2 cellular contexts compared by ENCODE assay signal in the genomic region with DNA sequence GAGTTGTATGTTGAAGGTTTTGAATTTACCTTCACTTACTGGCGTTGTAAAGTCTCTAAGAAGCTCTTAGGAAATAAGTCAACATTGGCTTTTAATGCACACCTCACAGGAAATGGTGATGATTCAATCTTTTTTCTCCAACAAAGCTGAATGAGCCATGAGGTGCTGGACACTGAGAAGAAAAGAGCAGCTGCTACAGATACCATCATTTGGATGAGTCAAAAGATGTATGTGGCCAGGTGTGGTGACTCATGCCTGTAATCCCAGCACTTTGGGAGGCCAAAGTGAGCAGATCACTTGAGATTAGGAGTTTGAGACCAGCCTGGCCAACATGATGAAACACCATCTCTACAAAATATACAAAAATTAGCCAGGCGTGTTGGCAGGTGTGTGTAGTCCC.
TF ChIP-seq lines count a peak whose summit lies in the region.

No MANE protein-coding gene starts in this region.

TF ChIP-seq in GM12878, 131 proteins besides CTCF, POLR2A, EP300 and RAD21 (continues in another document):
- no peak for TF ChIP-seq NBN (IDR thresholded peaks at IDR 0.05)
- no peak for TF ChIP-seq CBFB (IDR thresholded peaks at IDR 0.05; ENCODE audit: low read depth)
- no peak for TF ChIP-seq RAD51 (IDR thresholded peaks at IDR 0.05)
- TF ChIP-seq, protein P1, sequence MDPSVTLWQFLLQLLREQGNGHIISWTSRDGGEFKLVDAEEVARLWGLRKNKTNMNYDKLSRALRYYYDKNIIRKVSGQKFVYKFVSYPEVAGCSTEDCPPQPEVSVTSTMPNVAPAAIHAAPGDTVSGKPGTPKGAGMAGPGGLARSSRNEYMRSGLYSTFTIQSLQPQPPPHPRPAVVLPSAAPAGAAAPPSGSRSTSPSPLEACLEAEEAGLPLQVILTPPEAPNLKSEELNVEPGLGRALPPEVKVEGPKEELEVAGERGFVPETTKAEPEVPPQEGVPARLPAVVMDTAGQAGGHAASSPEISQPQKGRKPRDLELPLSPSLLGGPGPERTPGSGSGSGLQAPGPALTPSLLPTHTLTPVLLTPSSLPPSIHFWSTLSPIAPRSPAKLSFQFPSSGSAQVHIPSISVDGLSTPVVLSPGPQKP (IDR thresholded peaks at IDR 0.05; ENCODE audit: low read depth, low read length): no peak
- TF ChIP-seq, protein P2, sequence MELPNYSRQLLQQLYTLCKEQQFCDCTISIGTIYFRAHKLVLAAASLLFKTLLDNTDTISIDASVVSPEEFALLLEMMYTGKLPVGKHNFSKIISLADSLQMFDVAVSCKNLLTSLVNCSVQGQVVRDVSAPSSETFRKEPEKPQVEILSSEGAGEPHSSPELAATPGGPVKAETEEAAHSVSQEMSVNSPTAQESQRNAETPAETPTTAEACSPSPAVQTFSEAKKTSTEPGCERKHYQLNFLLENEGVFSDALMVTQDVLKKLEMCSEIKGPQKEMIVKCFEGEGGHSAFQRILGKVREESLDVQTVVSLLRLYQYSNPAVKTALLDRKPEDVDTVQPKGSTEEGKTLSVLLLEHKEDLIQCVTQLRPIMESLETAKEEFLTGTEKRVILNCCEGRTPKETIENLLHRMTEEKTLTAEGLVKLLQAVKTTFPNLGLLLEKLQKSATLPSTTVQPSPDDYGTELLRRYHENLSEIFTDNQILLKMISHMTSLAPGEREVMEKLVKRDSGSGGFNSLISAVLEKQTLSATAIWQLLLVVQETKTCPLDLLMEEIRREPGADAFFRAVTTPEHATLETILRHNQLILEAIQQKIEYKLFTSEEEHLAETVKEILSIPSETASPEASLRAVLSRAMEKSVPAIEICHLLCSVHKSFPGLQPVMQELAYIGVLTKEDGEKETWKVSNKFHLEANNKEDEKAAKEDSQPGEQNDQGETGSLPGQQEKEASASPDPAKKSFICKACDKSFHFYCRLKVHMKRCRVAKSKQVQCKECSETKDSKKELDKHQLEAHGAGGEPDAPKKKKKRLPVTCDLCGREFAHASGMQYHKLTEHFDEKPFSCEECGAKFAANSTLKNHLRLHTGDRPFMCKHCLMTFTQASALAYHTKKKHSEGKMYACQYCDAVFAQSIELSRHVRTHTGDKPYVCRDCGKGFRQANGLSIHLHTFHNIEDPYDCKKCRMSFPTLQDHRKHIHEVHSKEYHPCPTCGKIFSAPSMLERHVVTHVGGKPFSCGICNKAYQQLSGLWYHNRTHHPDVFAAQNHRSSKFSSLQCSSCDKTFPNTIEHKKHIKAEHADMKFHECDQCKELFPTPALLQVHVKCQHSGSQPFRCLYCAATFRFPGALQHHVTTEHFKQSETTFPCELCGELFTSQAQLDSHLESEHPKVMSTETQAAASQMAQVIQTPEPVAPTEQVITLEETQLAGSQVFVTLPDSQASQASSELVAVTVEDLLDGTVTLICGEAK (IDR thresholded peaks at IDR 0.05; ENCODE audit: borderline replicate concordance): no peak
- 0 out of 2 replicates have a peak, but pooled peaks have one; percentile 11 for TF ChIP-seq ATF7 (IDR thresholded peaks at IDR 0.05; ENCODE audit: low read depth)
- TF ChIP-seq CREM (IDR thresholded peaks at IDR 0.05; ENCODE audit: low read depth): peak; percentile 57; the same call in 1 of the 2 replicates
- TF ChIP-seq PML (IDR thresholded peaks at IDR 0.05; ENCODE audit: low read length): 0 out of 2 replicates have a peak, but pooled peaks have one; percentile 24
- TF ChIP-seq, protein P3, sequence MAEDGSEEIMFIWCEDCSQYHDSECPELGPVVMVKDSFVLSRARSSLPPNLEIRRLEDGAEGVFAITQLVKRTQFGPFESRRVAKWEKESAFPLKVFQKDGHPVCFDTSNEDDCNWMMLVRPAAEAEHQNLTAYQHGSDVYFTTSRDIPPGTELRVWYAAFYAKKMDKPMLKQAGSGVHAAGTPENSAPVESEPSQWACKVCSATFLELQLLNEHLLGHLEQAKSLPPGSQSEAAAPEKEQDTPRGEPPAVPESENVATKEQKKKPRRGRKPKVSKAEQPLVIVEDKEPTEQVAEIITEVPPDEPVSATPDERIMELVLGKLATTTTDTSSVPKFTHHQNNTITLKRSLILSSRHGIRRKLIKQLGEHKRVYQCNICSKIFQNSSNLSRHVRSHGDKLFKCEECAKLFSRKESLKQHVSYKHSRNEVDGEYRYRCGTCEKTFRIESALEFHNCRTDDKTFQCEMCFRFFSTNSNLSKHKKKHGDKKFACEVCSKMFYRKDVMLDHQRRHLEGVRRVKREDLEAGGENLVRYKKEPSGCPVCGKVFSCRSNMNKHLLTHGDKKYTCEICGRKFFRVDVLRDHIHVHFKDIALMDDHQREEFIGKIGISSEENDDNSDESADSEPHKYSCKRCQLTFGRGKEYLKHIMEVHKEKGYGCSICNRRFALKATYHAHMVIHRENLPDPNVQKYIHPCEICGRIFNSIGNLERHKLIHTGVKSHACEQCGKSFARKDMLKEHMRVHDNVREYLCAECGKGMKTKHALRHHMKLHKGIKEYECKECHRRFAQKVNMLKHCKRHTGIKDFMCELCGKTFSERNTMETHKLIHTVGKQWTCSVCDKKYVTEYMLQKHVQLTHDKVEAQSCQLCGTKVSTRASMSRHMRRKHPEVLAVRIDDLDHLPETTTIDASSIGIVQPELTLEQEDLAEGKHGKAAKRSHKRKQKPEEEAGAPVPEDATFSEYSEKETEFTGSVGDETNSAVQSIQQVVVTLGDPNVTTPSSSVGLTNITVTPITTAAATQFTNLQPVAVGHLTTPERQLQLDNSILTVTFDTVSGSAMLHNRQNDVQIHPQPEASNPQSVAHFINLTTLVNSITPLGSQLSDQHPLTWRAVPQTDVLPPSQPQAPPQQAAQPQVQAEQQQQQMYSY (CRISPR knock-in tag; IDR thresholded peaks at IDR 0.05): no peak
- peak; percentile 62; the same call in 1 of the 2 replicates for TF ChIP-seq BCL11A (IDR thresholded peaks at IDR 0.05; ENCODE audit: low read depth, low read length)
- TF ChIP-seq RCOR1 (conservative IDR thresholded peaks at IDR 0.05; ENCODE audit: low read depth, low read length): no peak
- TF ChIP-seq, protein P4, sequence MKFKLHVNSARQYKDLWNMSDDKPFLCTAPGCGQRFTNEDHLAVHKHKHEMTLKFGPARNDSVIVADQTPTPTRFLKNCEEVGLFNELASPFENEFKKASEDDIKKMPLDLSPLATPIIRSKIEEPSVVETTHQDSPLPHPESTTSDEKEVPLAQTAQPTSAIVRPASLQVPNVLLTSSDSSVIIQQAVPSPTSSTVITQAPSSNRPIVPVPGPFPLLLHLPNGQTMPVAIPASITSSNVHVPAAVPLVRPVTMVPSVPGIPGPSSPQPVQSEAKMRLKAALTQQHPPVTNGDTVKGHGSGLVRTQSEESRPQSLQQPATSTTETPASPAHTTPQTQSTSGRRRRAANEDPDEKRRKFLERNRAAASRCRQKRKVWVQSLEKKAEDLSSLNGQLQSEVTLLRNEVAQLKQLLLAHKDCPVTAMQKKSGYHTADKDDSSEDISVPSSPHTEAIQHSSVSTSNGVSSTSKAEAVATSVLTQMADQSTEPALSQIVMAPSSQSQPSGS (IDR thresholded peaks at IDR 0.05; ENCODE audit: low read length): peak; percentile 61; the same call in 1 of the 2 replicates
- 0 out of 4 replicates have a peak, but pooled peaks of 1 of the 2 experiments have one; percentile 27 for TF ChIP-seq IKZF2 (IDR thresholded peaks at IDR 0.05)
- peak; percentile 44; the same call in 1 of the 2 replicates for TF ChIP-seq IRF4 (IDR thresholded peaks at IDR 0.05; ENCODE audit: low read depth, low read length)
- peak; percentile 82 for TF ChIP-seq NFIC (IDR thresholded peaks at IDR 0.05; ENCODE audit: low read depth, low read length)
- TF ChIP-seq RUNX3 (IDR thresholded peaks at IDR 0.05; ENCODE audit: low read length): 0 out of 2 replicates have a peak, but pooled peaks have one; percentile 20

TF ChIP-seq in WTC11, 78 proteins besides CTCF, POLR2A, EP300 and RAD21 (continues in another document):
- TF ChIP-seq, protein P5, sequence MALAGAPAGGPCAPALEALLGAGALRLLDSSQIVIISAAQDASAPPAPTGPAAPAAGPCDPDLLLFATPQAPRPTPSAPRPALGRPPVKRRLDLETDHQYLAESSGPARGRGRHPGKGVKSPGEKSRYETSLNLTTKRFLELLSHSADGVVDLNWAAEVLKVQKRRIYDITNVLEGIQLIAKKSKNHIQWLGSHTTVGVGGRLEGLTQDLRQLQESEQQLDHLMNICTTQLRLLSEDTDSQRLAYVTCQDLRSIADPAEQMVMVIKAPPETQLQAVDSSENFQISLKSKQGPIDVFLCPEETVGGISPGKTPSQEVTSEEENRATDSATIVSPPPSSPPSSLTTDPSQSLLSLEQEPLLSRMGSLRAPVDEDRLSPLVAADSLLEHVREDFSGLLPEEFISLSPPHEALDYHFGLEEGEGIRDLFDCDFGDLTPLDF (CRISPR knock-in tag; IDR thresholded peaks at IDR 0.05): no peak
- TF ChIP-seq, protein P6, sequence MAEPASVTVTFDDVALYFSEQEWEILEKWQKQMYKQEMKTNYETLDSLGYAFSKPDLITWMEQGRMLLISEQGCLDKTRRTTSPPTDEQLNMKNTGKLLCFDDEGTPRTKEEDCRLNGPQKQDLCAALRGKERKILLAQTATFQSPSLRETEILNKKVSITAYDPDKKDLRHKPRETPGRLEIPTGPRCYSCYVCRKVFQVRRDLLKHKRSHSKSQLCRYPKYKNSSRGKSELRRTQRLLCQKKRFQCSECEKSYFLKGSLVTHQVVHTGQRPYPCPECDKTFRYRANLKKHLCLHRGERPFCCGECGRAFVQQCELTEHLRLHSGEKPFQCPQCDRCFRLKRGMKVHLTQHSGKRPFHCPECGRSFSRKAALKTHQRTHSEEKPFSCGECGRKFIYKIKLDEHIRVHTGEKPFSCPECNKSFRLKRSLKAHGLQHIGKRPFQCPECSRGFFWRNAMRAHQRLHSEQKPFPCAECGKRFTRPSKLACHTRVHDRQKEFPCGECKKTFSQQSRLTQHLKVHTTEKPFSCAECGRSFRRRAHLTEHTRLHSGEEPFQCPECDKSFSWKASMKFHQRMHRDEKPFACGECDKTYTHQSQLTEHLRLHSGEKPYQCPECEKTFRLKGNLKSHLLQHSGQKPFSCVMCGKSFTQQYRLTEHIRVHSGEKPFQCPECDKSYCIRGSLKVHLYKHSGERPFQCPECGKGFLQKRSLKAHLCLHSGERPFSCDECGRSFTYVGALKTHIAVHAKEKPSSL (CRISPR knock-in tag; conservative IDR thresholded peaks at IDR 0.05): no peak
- no peak for TF ChIP-seq ESRRA (CRISPR knock-in tag; IDR thresholded peaks at IDR 0.05; ENCODE audit: borderline replicate concordance)
- TF ChIP-seq CREB1 (CRISPR knock-in tag; IDR thresholded peaks at IDR 0.05): no peak
- TF ChIP-seq, protein P7, sequence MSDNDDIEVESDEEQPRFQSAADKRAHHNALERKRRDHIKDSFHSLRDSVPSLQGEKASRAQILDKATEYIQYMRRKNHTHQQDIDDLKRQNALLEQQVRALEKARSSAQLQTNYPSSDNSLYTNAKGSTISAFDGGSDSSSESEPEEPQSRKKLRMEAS (CRISPR knock-in tag; IDR thresholded peaks at IDR 0.05): no peak
- TF ChIP-seq TP53 (CRISPR knock-in tag; IDR thresholded peaks at IDR 0.05): no peak
- TF ChIP-seq, protein P8, sequence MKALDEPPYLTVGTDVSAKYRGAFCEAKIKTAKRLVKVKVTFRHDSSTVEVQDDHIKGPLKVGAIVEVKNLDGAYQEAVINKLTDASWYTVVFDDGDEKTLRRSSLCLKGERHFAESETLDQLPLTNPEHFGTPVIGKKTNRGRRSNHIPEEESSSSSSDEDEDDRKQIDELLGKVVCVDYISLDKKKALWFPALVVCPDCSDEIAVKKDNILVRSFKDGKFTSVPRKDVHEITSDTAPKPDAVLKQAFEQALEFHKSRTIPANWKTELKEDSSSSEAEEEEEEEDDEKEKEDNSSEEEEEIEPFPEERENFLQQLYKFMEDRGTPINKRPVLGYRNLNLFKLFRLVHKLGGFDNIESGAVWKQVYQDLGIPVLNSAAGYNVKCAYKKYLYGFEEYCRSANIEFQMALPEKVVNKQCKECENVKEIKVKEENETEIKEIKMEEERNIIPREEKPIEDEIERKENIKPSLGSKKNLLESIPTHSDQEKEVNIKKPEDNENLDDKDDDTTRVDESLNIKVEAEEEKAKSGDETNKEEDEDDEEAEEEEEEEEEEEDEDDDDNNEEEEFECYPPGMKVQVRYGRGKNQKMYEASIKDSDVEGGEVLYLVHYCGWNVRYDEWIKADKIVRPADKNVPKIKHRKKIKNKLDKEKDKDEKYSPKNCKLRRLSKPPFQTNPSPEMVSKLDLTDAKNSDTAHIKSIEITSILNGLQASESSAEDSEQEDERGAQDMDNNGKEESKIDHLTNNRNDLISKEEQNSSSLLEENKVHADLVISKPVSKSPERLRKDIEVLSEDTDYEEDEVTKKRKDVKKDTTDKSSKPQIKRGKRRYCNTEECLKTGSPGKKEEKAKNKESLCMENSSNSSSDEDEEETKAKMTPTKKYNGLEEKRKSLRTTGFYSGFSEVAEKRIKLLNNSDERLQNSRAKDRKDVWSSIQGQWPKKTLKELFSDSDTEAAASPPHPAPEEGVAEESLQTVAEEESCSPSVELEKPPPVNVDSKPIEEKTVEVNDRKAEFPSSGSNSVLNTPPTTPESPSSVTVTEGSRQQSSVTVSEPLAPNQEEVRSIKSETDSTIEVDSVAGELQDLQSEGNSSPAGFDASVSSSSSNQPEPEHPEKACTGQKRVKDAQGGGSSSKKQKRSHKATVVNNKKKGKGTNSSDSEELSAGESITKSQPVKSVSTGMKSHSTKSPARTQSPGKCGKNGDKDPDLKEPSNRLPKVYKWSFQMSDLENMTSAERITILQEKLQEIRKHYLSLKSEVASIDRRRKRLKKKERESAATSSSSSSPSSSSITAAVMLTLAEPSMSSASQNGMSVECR (CRISPR knock-in tag; IDR thresholded peaks at IDR 0.05; ENCODE audit: borderline replicate concordance): no peak
- TF ChIP-seq, protein P9, sequence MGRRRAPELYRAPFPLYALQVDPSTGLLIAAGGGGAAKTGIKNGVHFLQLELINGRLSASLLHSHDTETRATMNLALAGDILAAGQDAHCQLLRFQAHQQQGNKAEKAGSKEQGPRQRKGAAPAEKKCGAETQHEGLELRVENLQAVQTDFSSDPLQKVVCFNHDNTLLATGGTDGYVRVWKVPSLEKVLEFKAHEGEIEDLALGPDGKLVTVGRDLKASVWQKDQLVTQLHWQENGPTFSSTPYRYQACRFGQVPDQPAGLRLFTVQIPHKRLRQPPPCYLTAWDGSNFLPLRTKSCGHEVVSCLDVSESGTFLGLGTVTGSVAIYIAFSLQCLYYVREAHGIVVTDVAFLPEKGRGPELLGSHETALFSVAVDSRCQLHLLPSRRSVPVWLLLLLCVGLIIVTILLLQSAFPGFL (CRISPR knock-in tag; IDR thresholded peaks at IDR 0.05; ENCODE audit: borderline replicate concordance): no peak
- no peak for TF ChIP-seq MXD4 (CRISPR knock-in tag; IDR thresholded peaks at IDR 0.05; ENCODE audit: borderline replicate concordance)
- TF ChIP-seq, protein P10, sequence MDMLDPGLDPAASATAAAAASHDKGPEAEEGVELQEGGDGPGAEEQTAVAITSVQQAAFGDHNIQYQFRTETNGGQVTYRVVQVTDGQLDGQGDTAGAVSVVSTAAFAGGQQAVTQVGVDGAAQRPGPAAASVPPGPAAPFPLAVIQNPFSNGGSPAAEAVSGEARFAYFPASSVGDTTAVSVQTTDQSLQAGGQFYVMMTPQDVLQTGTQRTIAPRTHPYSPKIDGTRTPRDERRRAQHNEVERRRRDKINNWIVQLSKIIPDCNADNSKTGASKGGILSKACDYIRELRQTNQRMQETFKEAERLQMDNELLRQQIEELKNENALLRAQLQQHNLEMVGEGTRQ (CRISPR knock-in tag; IDR thresholded peaks at IDR 0.05): no peak
- TF ChIP-seq GABPB1 (CRISPR knock-in tag; IDR thresholded peaks at IDR 0.05): no peak
- TF ChIP-seq, protein P11, sequence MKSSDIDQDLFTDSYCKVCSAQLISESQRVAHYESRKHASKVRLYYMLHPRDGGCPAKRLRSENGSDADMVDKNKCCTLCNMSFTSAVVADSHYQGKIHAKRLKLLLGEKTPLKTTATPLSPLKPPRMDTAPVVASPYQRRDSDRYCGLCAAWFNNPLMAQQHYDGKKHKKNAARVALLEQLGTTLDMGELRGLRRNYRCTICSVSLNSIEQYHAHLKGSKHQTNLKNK (CRISPR knock-in tag; IDR thresholded peaks at IDR 0.05): no peak
